Comparison of ENCODE assay signal across 1 cellular context in genomic region chr7:93337047-93337446, GRCh38.
TF ChIP-seq lines count a peak whose summit lies in the region.

No MANE protein-coding gene starts in this region.

TF ChIP-seq in WTC11, 78 proteins besides CTCF, POLR2A, EP300 and RAD21 (continued from another document):
- TF ChIP-seq ZNF425 (CRISPR knock-in tag; conservative IDR thresholded peaks at IDR 0.05) = no peak
- TF ChIP-seq MXD4 (CRISPR knock-in tag; IDR thresholded peaks at IDR 0.05; ENCODE audit: borderline replicate concordance) = no peak
- no peak for TF ChIP-seq TEAD4 (CRISPR knock-in tag; IDR thresholded peaks at IDR 0.05)
